In the genomic region with DNA sequence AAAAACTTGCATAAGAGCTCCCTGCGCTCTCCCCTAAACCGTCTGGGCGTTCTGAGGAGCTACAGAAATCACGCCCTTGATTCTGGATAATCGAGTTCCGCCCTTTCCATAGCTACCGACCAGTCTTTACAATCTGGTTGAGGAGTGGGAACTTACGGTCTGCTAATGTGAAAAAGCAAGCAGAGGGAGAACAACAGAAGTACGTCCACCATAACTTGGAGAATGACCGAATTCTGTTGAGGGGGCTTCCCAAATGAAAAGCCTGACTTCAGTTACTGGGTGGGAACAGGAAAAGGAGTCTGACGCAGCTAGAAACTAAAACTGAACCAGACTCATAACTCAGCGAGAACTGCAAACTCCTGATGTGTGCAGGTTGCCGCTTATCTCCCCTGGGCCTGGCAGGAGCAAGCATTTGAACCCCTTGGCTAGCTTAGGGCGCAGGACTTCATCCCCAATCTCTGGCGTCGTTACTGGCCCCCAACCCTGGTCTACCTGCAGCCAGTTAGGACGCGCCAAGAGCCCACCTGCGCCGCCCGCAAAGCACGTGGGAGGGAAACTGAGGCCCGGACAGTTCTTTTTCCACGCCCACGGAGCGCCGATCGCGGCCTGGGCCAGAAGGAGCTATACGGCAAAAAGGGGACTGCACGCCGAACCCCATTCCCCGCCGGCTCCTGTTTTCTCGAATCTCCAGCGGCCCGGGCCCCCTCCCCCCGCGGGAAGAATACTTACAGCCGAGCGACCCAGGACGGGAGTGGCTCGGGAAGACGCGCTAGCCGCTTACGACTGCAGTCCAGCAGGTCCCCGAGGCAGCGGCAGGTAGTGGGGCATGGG, we compare ENCODE assay signal across 1 cellular context.
TF ChIP-seq lines count a peak whose summit lies in the region.

No MANE protein-coding gene starts in this region.

TF ChIP-seq in H1, 55 proteins besides CTCF, POLR2A, EP300 and RAD21 (continued from another document):
- peak; percentile 82 for TF ChIP-seq E2F6 (IDR thresholded peaks at IDR 0.05)
